ENCODE assay signal across 2 cellular contexts in the genomic region with DNA sequence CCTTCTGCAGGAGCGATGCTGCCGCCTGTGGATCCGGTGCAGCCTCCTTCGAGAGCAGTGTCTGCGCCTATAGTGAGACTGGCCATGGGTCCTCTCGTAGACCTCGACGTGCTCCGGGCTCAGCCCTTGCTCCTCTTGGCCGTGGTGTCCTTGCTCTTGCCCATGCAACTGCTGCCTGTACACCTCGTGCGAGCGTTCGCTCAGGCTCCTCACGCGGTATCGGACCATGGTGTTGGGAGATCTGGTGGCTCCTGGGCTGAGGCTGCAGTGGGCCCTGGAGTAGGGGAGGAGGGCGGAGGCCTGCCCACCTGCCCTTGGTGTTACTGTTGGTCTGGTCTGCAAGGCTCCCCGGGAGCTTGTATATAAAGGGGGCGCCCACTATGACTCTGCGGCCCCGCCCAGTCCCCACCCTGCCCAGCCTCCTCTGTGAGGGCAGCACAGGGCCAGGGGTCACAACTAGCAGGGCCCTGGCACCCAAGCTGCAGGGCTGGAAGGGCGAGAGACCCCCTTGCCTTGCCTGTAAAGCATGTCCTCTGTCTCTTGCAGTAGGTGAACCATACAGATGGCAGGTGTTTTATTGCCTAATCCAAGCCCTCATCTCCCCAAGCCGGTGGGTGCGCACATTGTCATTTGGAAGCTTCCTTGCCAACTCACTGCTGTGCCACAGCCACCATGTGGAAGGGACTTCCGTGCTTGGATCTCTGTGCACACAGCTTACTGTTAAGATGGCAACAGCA.
A peak's percentile ranks its signal among the peaks of the same experiment; 100 is the strongest.
TF ChIP-seq lines count a peak whose summit lies in the region.

A gene with protein sequence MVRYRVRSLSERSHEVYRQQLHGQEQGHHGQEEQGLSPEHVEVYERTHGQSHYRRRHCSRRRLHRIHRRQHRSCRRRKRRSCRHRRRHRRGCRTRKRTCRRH (minus strand): TSS at position 338 of the 737 bp plus-strand sequence. CDS start 110 bp downstream, at position 228.

TF ChIP-seq in HepG2, 621 proteins besides CTCF, POLR2A, EP300 and RAD21 (continues in another document):
- TF ChIP-seq PPARG (CRISPR knock-in tag; conservative IDR thresholded peaks at IDR 0.05): no peak
- no peak for TF ChIP-seq ATM (IDR thresholded peaks at IDR 0.05; ENCODE audit: borderline replicate concordance)
- TF ChIP-seq, protein P1, sequence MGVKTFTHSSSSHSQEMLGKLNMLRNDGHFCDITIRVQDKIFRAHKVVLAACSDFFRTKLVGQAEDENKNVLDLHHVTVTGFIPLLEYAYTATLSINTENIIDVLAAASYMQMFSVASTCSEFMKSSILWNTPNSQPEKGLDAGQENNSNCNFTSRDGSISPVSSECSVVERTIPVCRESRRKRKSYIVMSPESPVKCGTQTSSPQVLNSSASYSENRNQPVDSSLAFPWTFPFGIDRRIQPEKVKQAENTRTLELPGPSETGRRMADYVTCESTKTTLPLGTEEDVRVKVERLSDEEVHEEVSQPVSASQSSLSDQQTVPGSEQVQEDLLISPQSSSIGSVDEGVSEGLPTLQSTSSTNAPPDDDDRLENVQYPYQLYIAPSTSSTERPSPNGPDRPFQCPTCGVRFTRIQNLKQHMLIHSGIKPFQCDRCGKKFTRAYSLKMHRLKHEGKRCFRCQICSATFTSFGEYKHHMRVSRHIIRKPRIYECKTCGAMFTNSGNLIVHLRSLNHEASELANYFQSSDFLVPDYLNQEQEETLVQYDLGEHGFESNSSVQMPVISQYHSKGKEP (CRISPR knock-in tag; IDR thresholded peaks at IDR 0.05): no peak
- TF ChIP-seq, protein P2, sequence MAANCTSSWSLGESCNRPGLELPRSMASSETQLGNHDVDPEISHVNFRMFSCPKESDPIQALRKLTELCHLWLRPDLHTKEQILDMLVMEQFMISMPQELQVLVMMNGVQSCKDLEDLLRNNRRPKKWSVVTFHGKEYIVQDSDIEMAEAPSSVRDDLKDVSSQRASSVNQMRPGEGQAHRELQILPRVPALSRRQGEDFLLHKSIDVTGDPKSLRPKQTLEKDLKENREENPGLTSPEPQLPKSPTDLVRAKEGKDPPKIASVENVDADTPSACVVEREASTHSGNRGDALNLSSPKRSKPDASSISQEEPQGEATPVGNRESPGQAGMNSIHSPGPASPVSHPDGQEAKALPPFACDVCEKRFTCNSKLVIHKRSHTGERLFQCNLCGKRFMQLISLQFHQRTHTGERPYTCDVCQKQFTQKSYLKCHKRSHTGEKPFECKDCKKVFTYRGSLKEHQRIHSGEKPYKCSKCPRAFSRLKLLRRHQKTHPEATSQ (CRISPR knock-in tag; IDR thresholded peaks at IDR 0.05; ENCODE audit: borderline replicate concordance): no peak
- TF ChIP-seq SP1 (IDR thresholded peaks at IDR 0.05): no peak
- no peak for TF ChIP-seq SP1 (CRISPR knock-in tag; IDR thresholded peaks at IDR 0.05)
- no peak for TF ChIP-seq PCBP1 (IDR thresholded peaks at IDR 0.05; ENCODE audit: borderline replicate concordance, low read depth, low read length)
- no peak for TF ChIP-seq STAT6 (CRISPR knock-in tag; IDR thresholded peaks at IDR 0.05; ENCODE audit: borderline replicate concordance)
- TF ChIP-seq ZBTB8A (CRISPR knock-in tag; IDR thresholded peaks at IDR 0.05; ENCODE audit: borderline replicate concordance, low read depth): no peak
- TF ChIP-seq LRRFIP1 (CRISPR knock-in tag; conservative IDR thresholded peaks at IDR 0.05): no peak
- TF ChIP-seq ZSCAN29 (CRISPR knock-in tag; conservative IDR thresholded peaks at IDR 0.05): no peak
- TF ChIP-seq, protein P3, sequence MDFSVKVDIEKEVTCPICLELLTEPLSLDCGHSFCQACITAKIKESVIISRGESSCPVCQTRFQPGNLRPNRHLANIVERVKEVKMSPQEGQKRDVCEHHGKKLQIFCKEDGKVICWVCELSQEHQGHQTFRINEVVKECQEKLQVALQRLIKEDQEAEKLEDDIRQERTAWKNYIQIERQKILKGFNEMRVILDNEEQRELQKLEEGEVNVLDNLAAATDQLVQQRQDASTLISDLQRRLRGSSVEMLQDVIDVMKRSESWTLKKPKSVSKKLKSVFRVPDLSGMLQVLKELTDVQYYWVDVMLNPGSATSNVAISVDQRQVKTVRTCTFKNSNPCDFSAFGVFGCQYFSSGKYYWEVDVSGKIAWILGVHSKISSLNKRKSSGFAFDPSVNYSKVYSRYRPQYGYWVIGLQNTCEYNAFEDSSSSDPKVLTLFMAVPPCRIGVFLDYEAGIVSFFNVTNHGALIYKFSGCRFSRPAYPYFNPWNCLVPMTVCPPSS (IDR thresholded peaks at IDR 0.05): no peak
- no peak for TF ChIP-seq ZSCAN22 (CRISPR knock-in tag; IDR thresholded peaks at IDR 0.05)
- TF ChIP-seq SMAD9 (CRISPR knock-in tag; IDR thresholded peaks at IDR 0.05): no peak
- TF ChIP-seq, protein P4, sequence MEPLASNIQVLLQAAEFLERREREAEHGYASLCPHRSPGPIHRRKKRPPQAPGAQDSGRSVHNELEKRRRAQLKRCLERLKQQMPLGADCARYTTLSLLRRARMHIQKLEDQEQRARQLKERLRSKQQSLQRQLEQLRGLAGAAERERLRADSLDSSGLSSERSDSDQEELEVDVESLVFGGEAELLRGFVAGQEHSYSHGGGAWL (CRISPR knock-in tag; IDR thresholded peaks at IDR 0.05): 0 out of 2 replicates have a peak, but pooled peaks have one; percentile 18
- no peak for TF ChIP-seq KLF16 (CRISPR knock-in tag; IDR thresholded peaks at IDR 0.05)

TF ChIP-seq in WTC11, 78 proteins besides CTCF, POLR2A, EP300 and RAD21:
- TF ChIP-seq ELF4 (CRISPR knock-in tag; IDR thresholded peaks at IDR 0.05; ENCODE audit: low read depth) (no peak), ZNF121 (CRISPR knock-in tag; IDR thresholded peaks at IDR 0.05) (no peak), JUN (CRISPR knock-in tag; IDR thresholded peaks at IDR 0.05) (no peak), OVOL2 (CRISPR knock-in tag; IDR thresholded peaks at IDR 0.05; ENCODE audit: borderline replicate concordance) (no peak), NFYB (CRISPR knock-in tag; conservative IDR thresholded peaks at IDR 0.05; ENCODE audit: low read depth) (no peak), STAT6 (CRISPR knock-in tag; conservative IDR thresholded peaks at IDR 0.05; ENCODE audit: low read depth) (no peak), ZNF416 (CRISPR knock-in tag; IDR thresholded peaks at IDR 0.05) (no peak), KAT7 (CRISPR knock-in tag; IDR thresholded peaks at IDR 0.05; ENCODE audit: borderline replicate concordance) (no peak), ZNF423 (CRISPR knock-in tag; IDR thresholded peaks at IDR 0.05) (no peak), GABPB1 (CRISPR knock-in tag; IDR thresholded peaks at IDR 0.05) (no peak), ZNF425 (CRISPR knock-in tag; conservative IDR thresholded peaks at IDR 0.05) (no peak), GRHL2 (CRISPR knock-in tag; IDR thresholded peaks at IDR 0.05; ENCODE audit: insufficient replicate concordance, severe bottlenecking) (no peak), FOXP1 (CRISPR knock-in tag; IDR thresholded peaks at IDR 0.05; ENCODE audit: borderline replicate concordance) (no peak)
- TF ChIP-seq, protein P5, sequence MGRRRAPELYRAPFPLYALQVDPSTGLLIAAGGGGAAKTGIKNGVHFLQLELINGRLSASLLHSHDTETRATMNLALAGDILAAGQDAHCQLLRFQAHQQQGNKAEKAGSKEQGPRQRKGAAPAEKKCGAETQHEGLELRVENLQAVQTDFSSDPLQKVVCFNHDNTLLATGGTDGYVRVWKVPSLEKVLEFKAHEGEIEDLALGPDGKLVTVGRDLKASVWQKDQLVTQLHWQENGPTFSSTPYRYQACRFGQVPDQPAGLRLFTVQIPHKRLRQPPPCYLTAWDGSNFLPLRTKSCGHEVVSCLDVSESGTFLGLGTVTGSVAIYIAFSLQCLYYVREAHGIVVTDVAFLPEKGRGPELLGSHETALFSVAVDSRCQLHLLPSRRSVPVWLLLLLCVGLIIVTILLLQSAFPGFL (CRISPR knock-in tag; IDR thresholded peaks at IDR 0.05; ENCODE audit: borderline replicate concordance): no peak
- TF ChIP-seq, protein P6, sequence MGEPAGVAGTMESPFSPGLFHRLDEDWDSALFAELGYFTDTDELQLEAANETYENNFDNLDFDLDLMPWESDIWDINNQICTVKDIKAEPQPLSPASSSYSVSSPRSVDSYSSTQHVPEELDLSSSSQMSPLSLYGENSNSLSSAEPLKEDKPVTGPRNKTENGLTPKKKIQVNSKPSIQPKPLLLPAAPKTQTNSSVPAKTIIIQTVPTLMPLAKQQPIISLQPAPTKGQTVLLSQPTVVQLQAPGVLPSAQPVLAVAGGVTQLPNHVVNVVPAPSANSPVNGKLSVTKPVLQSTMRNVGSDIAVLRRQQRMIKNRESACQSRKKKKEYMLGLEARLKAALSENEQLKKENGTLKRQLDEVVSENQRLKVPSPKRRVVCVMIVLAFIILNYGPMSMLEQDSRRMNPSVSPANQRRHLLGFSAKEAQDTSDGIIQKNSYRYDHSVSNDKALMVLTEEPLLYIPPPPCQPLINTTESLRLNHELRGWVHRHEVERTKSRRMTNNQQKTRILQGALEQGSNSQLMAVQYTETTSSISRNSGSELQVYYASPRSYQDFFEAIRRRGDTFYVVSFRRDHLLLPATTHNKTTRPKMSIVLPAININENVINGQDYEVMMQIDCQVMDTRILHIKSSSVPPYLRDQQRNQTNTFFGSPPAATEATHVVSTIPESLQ (CRISPR knock-in tag; IDR thresholded peaks at IDR 0.05): no peak
